22 cellular contexts compared by ENCODE assay signal in genomic region chr15:56353740-56354139, GRCh38. TPM values are rescaled to one million over a fixed set of nuclear protein-coding genes. Genes with fewer than 3 reads are reported as not detected.
DNase-seq lines count a peak whose midpoint lies in the region; ATAC-seq and TF ChIP-seq lines count a peak whose summit lies in the region.
"Had no signal": no experiment of that assay in that cellular context is flagged by ENCODE, and none has a peak within 500 bp of the region (broad histone marks: within the 10 kb centered on the region; RNA-seq: fewer than 3 reads in every experiment).

No MANE protein-coding gene starts in this region.

- ATAC-seq in SK-N-SH treated with all-trans-retinoic acid at 6 μM for 48 hours (no peak), HCT116 (no peak), HG03439 (IDR thresholded peaks at IDR 0.05; ENCODE audit: unreplicated experiment) (no peak), HG03342 (IDR thresholded peaks at IDR 0.05; ENCODE audit: unreplicated experiment) (no peak)
- ATAC-seq: GM23338, Panc1 had no signal

- H3K27ac ChIP-seq in SK-N-SH (ENCODE audit: low read depth in 2 of 2, low read length in 1 of 2) (peak overlapping the region in 1 of 2 experiments; percentile 69; a peak in 2 of 4 replicates), HCT116 (ENCODE audit: low read depth, low read length) (no peak overlapping the region)

- intact Hi-C loops in HCT116 (cut with micrococcal nuclease) = no loop called here

- no peak for TF ChIP-seq EP300 in SK-N-SH (IDR thresholded peaks at IDR 0.05; ENCODE audit: borderline replicate concordance in 1 of 2, low read depth in 1 of 2, low read length in 1 of 2)

- H4K20me1 ChIP-seq in SK-N-SH (ENCODE audit: insufficient read depth) (no peaks in the 10 kb centered on the region), HCT116 (ENCODE audit: insufficient read depth) (no peaks in the 10 kb centered on the region)

- RAD21 ChIA-PET in HCT116 (lab: Charles Lee; ENCODE audit: low non-redundant PET in 1 of 2, low total read pairs in 2 of 2, uncharacterized antibody in 2 of 2, unreplicated experiment in 2 of 2) = no interaction called here

- TF ChIP-seq CTCF in SK-N-SH (IDR thresholded peaks at IDR 0.05) = no peak
- no peak for TF ChIP-seq CTCF in HCT116 (IDR thresholded peaks at IDR 0.05 in 2 of 3, conservative IDR thresholded peaks at IDR 0.05 in 1 of 3; ENCODE audit: borderline replicate concordance in 1 of 3, insufficient read depth in 1 of 3, low read depth in 2 of 3, low read length in 2 of 3)

- H3K9me3 ChIP-seq in SK-N-SH = no peaks in the 10 kb centered on the region
- H3K9me3 ChIP-seq in HCT116 (ENCODE audit: control insufficient read depth in 1 of 2, insufficient read depth in 1 of 2, low read depth in 1 of 2, low read length in 2 of 2) = no peaks in the 10 kb centered on the region
- H3K9me3 ChIP-seq in skeletal muscle satellite cell (replicated peaks; ENCODE audit: low read length) = no peaks in the 10 kb centered on the region
- H3K9me3 ChIP-seq: BE2C, HAP-1 had no signal

- no peak for TF ChIP-seq RAD21 in SK-N-SH (IDR thresholded peaks at IDR 0.05; ENCODE audit: low read length)
- TF ChIP-seq RAD21 in HCT116 (IDR thresholded peaks at IDR 0.05; ENCODE audit: low read depth) = no peak

- no peak for TF ChIP-seq POLR2A in HCT116 (IDR thresholded peaks at IDR 0.05; ENCODE audit: borderline replicate concordance, extremely low read depth, insufficient read depth, insufficient read length)

- H3K9ac ChIP-seq in SK-N-SH (no peak overlapping the region), HCT116 (ENCODE audit: low read length) (no peak overlapping the region), skeletal muscle satellite cell (ENCODE audit: low read depth, low read length) (peak overlapping the region; percentile 54)

- no peak for DNase-seq in SK-N-SH
- no peak for DNase-seq in HCT116 (ENCODE audit: low read depth, low spot score)
- peak; percentile 5 for DNase-seq in fibroblast of gingiva (ENCODE audit: low read depth)
- DNase-seq in middle frontal gyrus (ENCODE audit: extremely low spot score, low spot score) = no peak
- DNase-seq: BE2C, DMS53, Kasumi-1, NCI-H1048, NCI-H1417 treated with DMSO at 0.1 percent for 48 hours, NCI-H187, NCI-H2107, NCI-H510A, NCI-H748 treated with DMSO at 0.1 percent for 48 hours, SIG-M5, T-helper 1 cell had no signal

- H3K4me3 ChIP-seq in SK-N-SH (ENCODE audit: low read depth in 2 of 2, low read length in 1 of 2) (no peak overlapping the region), HCT116 (replicated peaks in 1 of 2; ENCODE audit: low read depth in 1 of 2, low read length in 2 of 2) (no peak overlapping the region), skeletal muscle satellite cell (ENCODE audit: low read length) (no peak overlapping the region)
- H3K4me3 ChIP-seq: GM23338, HAP-1 had no signal

- H3K27me3 ChIP-seq in SK-N-SH (ENCODE audit: insufficient read depth) (no peaks in the 10 kb centered on the region), HCT116 (ENCODE audit: insufficient read depth, low read length) (no peaks in the 10 kb centered on the region), skeletal muscle satellite cell (ENCODE audit: control insufficient read depth, insufficient read depth, low read length) (no peaks in the 10 kb centered on the region)
- H3K27me3 ChIP-seq: BE2C had no signal

- peaks cover 16% of the 10 kb centered on the region for H3F3A ChIP-seq in SK-N-SH (replicated peaks; ENCODE audit: insufficient read depth)

- H3K9me2 ChIP-seq in SK-N-SH = no peaks in the 10 kb centered on the region
- no peaks in the 10 kb centered on the region for H3K9me2 ChIP-seq in HCT116 (ENCODE audit: insufficient read depth)

- POLR2A ChIA-PET in SK-N-SH (lab: Yijun Ruan, JAX) (no interaction called here), HCT116 (lab: Charles Lee) (no interaction called here)

- no peaks in the 10 kb centered on the region for H3K79me2 ChIP-seq in SK-N-SH (ENCODE audit: insufficient read depth)
- H3K79me2 ChIP-seq in HCT116 (ENCODE audit: insufficient read depth, low read length) = no peaks in the 10 kb centered on the region

- no peak overlapping the region for H3K4me2 ChIP-seq in SK-N-SH
- H3K4me2 ChIP-seq in HCT116 (ENCODE audit: low read length) = no peak overlapping the region
- peak overlapping the region; percentile 12 for H3K4me2 ChIP-seq in skeletal muscle satellite cell (ENCODE audit: low read length)
- H3K4me2 ChIP-seq: GM23338 had no signal

- H2AFZ ChIP-seq in SK-N-SH (ENCODE audit: low read depth) (0 out of 2 replicates have a peak overlapping the region, but pooled peaks have one; percentile 14), HCT116 (ENCODE audit: low read depth, low read length, poor library complexity, severe bottlenecking) (peak overlapping the region; percentile 70)
- H2AFZ ChIP-seq: GM23338 had no signal

- no TSS peak for BruUV-seq in HCT116 (replicated peaks; lab: Mats Ljungman, UMichigan)

- CTCF ChIA-PET in SK-N-SH (lab: Yijun Ruan, JAX) (interaction anchor here (1.6 kb wide), 1 partner anchor 108 kb away, joined by 4 read pairs; no protein-coding TSS in a partner anchor), HCT116 (lab: Charles Lee) (no interaction called here)

- H3K4me1 ChIP-seq in SK-N-SH (ENCODE audit: control insufficient read depth in 1 of 2, insufficient read depth in 2 of 2, low read depth in 1 of 2, low read length in 1 of 2) (peaks cover 0 to 19% of the 10 kb centered on the region in 2 experiments; a peak in 2 of 4 replicates), HCT116 (ENCODE audit: control insufficient read depth in 1 of 2, insufficient read depth in 2 of 2, low read length in 2 of 2) (no peaks in the 10 kb centered on the region), skeletal muscle satellite cell (ENCODE audit: control insufficient read depth, insufficient read depth, low read length) (peaks cover 23% of the 10 kb centered on the region)
- H3K4me1 ChIP-seq: BE2C, HAP-1 had no signal

- no peaks in the 10 kb centered on the region for H3K36me3 ChIP-seq in SK-N-SH (replicated peaks in 1 of 2; ENCODE audit: control insufficient read depth in 1 of 2, insufficient read depth in 2 of 2, low read length in 1 of 2)
- H3K36me3 ChIP-seq in HCT116 (ENCODE audit: control insufficient read depth in 1 of 2, insufficient read depth in 2 of 2, low read length in 2 of 2) = no peaks in the 10 kb centered on the region
- no peaks in the 10 kb centered on the region for H3K36me3 ChIP-seq in skeletal muscle satellite cell (ENCODE audit: insufficient read depth, low read length)
- H3K36me3 ChIP-seq: BE2C, HAP-1 had no signal

TF ChIP-seq in SK-N-SH, 30 proteins besides CTCF, POLR2A, EP300 and RAD21 (continues in another document):
- TF ChIP-seq, protein P1, sequence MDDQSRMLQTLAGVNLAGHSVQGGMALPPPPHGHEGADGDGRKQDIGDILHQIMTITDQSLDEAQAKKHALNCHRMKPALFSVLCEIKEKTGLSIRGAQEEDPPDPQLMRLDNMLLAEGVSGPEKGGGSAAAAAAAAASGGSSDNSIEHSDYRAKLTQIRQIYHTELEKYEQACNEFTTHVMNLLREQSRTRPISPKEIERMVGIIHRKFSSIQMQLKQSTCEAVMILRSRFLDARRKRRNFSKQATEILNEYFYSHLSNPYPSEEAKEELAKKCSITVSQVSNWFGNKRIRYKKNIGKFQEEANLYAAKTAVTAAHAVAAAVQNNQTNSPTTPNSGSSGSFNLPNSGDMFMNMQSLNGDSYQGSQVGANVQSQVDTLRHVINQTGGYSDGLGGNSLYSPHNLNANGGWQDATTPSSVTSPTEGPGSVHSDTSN (IDR thresholded peaks at IDR 0.05) = no peak

TF ChIP-seq in SK-N-SH treated with all-trans-retinoic acid at 6 μM for 48 hours, 23 proteins besides CTCF, POLR2A, EP300 and RAD21 (continues in another document):
- no peak for TF ChIP-seq POU6F1 (CRISPR knock-in tag; IDR thresholded peaks at IDR 0.05; ENCODE audit: borderline replicate concordance, low read depth)

TF ChIP-seq in HCT116, 20 proteins besides CTCF, POLR2A, EP300 and RAD21 (continues in another document):
- TF ChIP-seq EZH2phosphoT487 (IDR thresholded peaks at IDR 0.05; ENCODE audit: borderline replicate concordance) = no peak
- TF ChIP-seq CBX3 (IDR thresholded peaks at IDR 0.05; ENCODE audit: low read depth) = no peak
- TF ChIP-seq, protein P2, sequence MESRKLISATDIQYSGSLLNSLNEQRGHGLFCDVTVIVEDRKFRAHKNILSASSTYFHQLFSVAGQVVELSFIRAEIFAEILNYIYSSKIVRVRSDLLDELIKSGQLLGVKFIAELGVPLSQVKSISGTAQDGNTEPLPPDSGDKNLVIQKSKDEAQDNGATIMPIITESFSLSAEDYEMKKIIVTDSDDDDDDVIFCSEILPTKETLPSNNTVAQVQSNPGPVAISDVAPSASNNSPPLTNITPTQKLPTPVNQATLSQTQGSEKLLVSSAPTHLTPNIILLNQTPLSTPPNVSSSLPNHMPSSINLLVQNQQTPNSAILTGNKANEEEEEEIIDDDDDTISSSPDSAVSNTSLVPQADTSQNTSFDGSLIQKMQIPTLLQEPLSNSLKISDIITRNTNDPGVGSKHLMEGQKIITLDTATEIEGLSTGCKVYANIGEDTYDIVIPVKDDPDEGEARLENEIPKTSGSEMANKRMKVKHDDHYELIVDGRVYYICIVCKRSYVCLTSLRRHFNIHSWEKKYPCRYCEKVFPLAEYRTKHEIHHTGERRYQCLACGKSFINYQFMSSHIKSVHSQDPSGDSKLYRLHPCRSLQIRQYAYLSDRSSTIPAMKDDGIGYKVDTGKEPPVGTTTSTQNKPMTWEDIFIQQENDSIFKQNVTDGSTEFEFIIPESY (IDR thresholded peaks at IDR 0.05; ENCODE audit: extremely low read depth, insufficient replicate concordance, low read length) = no peak
- TF ChIP-seq, protein P3, sequence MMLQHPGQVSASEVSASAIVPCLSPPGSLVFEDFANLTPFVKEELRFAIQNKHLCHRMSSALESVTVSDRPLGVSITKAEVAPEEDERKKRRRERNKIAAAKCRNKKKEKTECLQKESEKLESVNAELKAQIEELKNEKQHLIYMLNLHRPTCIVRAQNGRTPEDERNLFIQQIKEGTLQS (IDR thresholded peaks at IDR 0.05) = no peak

RNA-seq across cellular contexts. Expression of gene TEX9, which starts 11.5 kb away (rescaled TPM):
- 1.9 and 2.6 TPM in 2 replicates for polyA plus RNA-seq in SK-N-SH (2012; rRNA removed)
- polyA plus RNA-seq in SK-N-SH (2012; cell fraction: cytosol; rRNA removed) = 2.8 and 4.2 TPM in 2 replicates
- 1.8 and 4.6 TPM in 2 replicates for polyA plus RNA-seq in SK-N-SH (2012; cell fraction: nucleus; rRNA removed)
- 5.2 TPM for total RNA-seq in HCT116 (2021; ENCODE audit: unreplicated experiment)
- 1.2 and 1.6 TPM in 2 replicates for polyA plus RNA-seq in HCT116 (2012)
- total RNA-seq in skeletal muscle satellite cell (2012; rRNA removed) = 2.8 and 3.3 TPM in 2 replicates
